ENCODE assay signal across 1 cellular context in the genomic region with DNA sequence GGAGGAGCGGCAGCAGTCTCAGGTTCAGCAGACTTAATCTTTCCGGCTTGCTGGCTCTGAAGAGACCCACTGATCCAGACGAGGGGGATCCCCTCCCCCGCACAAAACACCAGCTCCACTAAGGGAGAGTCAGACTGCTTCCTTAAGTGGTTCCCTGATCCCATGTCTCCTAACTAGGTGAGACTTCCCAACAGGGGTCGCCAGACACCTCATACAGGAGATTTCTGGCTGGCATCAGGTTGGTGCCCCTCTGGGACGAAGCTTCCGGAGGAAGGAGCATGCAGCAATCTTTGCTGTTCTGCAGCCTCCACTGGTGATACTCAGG.
TF ChIP-seq lines count a peak whose summit lies in the region.

No MANE protein-coding gene starts in this region.

TF ChIP-seq in H1, 55 proteins besides CTCF, POLR2A, EP300 and RAD21:
- TF ChIP-seq CHD7 (IDR thresholded peaks at IDR 0.05; ENCODE audit: insufficient replicate concordance, low read length) (no peak), TEAD4 (IDR thresholded peaks at IDR 0.05; ENCODE audit: low read depth, low read length) (no peak), SRF (IDR thresholded peaks at IDR 0.05; ENCODE audit: low read depth, low read length) (no peak), JUN (IDR thresholded peaks at IDR 0.05; ENCODE audit: low read depth, low read length) (no peak), EZH2 (IDR thresholded peaks at IDR 0.05; ENCODE audit: low read depth, low read length, severe bottlenecking) (no peak), SUZ12 (IDR thresholded peaks at IDR 0.05; ENCODE audit: low read length) (no peak), EGR1 (IDR thresholded peaks at IDR 0.05; ENCODE audit: borderline replicate concordance, low read depth, low read length) (no peak), SP2 (IDR thresholded peaks at IDR 0.05; ENCODE audit: low read length) (no peak), SP4 (IDR thresholded peaks at IDR 0.05; ENCODE audit: low read length) (no peak), CEBPB (IDR thresholded peaks at IDR 0.05; ENCODE audit: low read depth, low read length) (no peak), CHD2 (IDR thresholded peaks at IDR 0.05; ENCODE audit: low read length) (no peak), BCL11A (IDR thresholded peaks at IDR 0.05; ENCODE audit: low read depth in 2 of 2, low read length in 2 of 2) (no peak)
